20 cellular contexts compared by ENCODE assay signal in the genomic region with DNA sequence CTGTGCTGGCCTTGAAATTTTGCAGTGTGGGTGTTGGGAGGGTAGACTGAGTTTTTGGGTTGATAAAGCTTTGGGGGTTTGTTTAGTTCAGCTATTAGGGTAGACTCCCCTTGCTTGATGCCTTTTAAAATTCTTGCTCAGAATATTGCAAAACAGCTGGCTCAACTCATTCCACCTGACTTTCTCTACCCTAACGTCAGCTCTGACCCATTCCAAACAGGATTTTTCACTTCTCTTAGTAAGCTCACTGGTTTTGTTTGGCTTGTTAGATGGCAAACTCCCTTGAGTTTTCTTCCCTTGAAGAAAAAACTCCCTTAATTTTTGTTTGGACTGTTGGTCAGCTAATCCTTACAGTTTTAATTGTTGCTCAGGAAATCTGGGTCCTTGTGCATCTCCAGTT.
"Had no signal": no experiment of that assay in that cellular context is flagged by ENCODE, and none has a peak within 500 bp of the region (broad histone marks: within the 10 kb centered on the region; RNA-seq: fewer than 3 reads in every experiment).

No MANE protein-coding gene starts in this region.

- H3K27ac ChIP-seq: HL-60, KMS-11, RWPE1 had no signal

- H3K4me3 ChIP-seq: K562 had no signal

- ATAC-seq: K562, Panc1 had no signal

- DNase-seq: Kasumi-1, MM.1S, NCI-H1092 treated with DMSO at 0.1 percent for 48 hours, NCI-H1436, NCI-H187, NCI-H2029, NCI-H2171 treated with DMSO at 0.1 percent for 48 hours, NCI-H2227 treated with DMSO at 0.1 percent for 48 hours, NCI-H510A, NCI-H524 treated with DMSO at 0.1 percent for 48 hours, NCI-H69, NCI-H774, SHP77, SK-N-SH, SW 1271 had no signal

- H3K9ac ChIP-seq: KMS-11, SK-N-SH had no signal

- H3K4me2 ChIP-seq: KMS-11, SK-N-SH had no signal

- H3K9me3 ChIP-seq: SK-N-SH had no signal
